1 cellular context compared by ENCODE assay signal in genomic region chr2:218406209-218406948, GRCh38.
TF ChIP-seq lines count a peak whose summit lies in the region.

No MANE protein-coding gene starts in this region.

TF ChIP-seq in HCT116, 20 proteins besides CTCF, POLR2A, EP300 and RAD21 (continued from another document):
- TF ChIP-seq ZBTB33 (IDR thresholded peaks at IDR 0.05; ENCODE audit: extremely low read depth, insufficient replicate concordance, low read length) (peak; percentile 51), SRF (IDR thresholded peaks at IDR 0.05; ENCODE audit: low read depth) (no peak), FOSL1 (IDR thresholded peaks at IDR 0.05; ENCODE audit: low read depth) (no peak), ELF1 (IDR thresholded peaks at IDR 0.05; ENCODE audit: borderline replicate concordance, low read depth) (no peak), EGR1 (IDR thresholded peaks at IDR 0.05; ENCODE audit: low read depth) (no peak)
